ENCODE assay signal across 9 cellular contexts in the genomic region with DNA sequence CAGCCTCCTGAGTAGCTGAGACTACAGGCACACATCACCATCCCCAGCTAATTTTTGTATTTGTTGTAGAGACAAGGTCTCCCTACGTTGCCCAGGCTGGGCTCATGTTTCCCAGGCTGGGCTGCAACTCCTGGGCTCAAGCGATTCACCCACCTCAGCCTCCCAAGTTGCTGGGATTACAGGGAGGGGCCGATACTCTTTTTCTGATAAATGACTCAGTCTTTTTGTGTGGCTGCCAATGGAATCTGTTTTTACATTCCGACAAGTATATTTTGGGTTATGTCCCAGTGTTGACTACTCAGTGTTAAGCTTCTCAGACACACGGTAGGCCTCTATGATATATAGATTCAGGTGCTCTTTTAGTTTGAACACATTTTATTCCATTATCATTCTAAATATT.
A peak's percentile ranks its signal among the peaks of the same experiment; 100 is the strongest.
DNase-seq lines count a peak whose midpoint lies in the region; FAIRE-seq lines count a peak whose summit lies in the region.
"Had no signal": no experiment of that assay in that cellular context is flagged by ENCODE, and none has a peak within 500 bp of the region (broad histone marks: within the 10 kb centered on the region; RNA-seq: fewer than 3 reads in every experiment).

No MANE protein-coding gene starts in this region.

- H3K4me3 Mint-ChIP-seq in activated naive CD4-positive, alpha-beta T cell treated with anti-CD3 and anti-CD28 coated beads, Interleukin-2, amount 50 U/mL, for 24 hours: peak overlapping the region; percentile 11
- H3K4me3 Mint-ChIP-seq: neural crest cell had no signal

- no peaks in the 10 kb centered on the region for H3K27me3 Mint-ChIP-seq in activated naive CD4-positive, alpha-beta T cell treated with anti-CD3 and anti-CD28 coated beads, Interleukin-2, amount 50 U/mL, for 24 hours

- FAIRE-seq in urothelium cell line (lab: Jason Lieb, UNC): no peak

- peaks cover 3% of the 10 kb centered on the region for H3K36me3 Mint-ChIP-seq in activated naive CD4-positive, alpha-beta T cell treated with anti-CD3 and anti-CD28 coated beads, Interleukin-2, amount 50 U/mL, for 24 hours

- no peak for DNase-seq in activated naive CD4-positive, alpha-beta T cell treated with Interleukin-2 at 50 U/mL for 16 hours
- peak; percentile 90 for DNase-seq in astrocyte of the hippocampus (ENCODE audit: low read depth, low spot score)
- DNase-seq in kidney tubule cell (ENCODE audit: low spot score): peak; percentile 36
- DNase-seq in urothelium cell line (ENCODE audit: low spot score): peak; percentile 61
- no peak for DNase-seq in T-helper 9 cell
- no peak for DNase-seq in stimulated activated CD4-positive, alpha-beta T cell treated with anti-CD3 and anti-CD28 coated beads, Interleukin-15, amount 100 ng/mL, for 24 hours
- DNase-seq in NCI-H69 (lab: John Stamatoyannopoulos, UW): no peak

- H3K4me1 Mint-ChIP-seq in activated naive CD4-positive, alpha-beta T cell treated with anti-CD3 and anti-CD28 coated beads, Interleukin-2, amount 50 U/mL, for 24 hours: peaks cover 63% of the 10 kb centered on the region
- H3K4me1 Mint-ChIP-seq: neural crest cell had no signal

- H3K9me3 Mint-ChIP-seq in activated naive CD4-positive, alpha-beta T cell treated with anti-CD3 and anti-CD28 coated beads, Interleukin-2, amount 50 U/mL, for 24 hours: no peaks in the 10 kb centered on the region
- H3K9me3 Mint-ChIP-seq: neural crest cell had no signal

- peak overlapping the region; percentile 47 for H3K27ac Mint-ChIP-seq in activated naive CD4-positive, alpha-beta T cell treated with anti-CD3 and anti-CD28 coated beads, Interleukin-2, amount 50 U/mL, for 24 hours

Comparison
In these comparisons a context has a peak if more than half of its experiments do, and no peak if none do; other contexts are left out.
1. DNase-seq: peak in astrocyte of the hippocampus (single experiment), kidney tubule cell (single experiment) and urothelium cell line (single experiment); none in activated naive CD4-positive, alpha-beta T cell treated with Interleukin-2 at 50 U/mL for 16 hours (single experiment), T-helper 9 cell (single experiment), stimulated activated CD4-positive, alpha-beta T cell treated with anti-CD3 and anti-CD28 coated beads, Interleukin-15, amount 100 ng/mL, for 24 hours (single experiment) and NCI-H69 (single experiment).